ENCODE assay signal across 1 cellular context in the genomic region with DNA sequence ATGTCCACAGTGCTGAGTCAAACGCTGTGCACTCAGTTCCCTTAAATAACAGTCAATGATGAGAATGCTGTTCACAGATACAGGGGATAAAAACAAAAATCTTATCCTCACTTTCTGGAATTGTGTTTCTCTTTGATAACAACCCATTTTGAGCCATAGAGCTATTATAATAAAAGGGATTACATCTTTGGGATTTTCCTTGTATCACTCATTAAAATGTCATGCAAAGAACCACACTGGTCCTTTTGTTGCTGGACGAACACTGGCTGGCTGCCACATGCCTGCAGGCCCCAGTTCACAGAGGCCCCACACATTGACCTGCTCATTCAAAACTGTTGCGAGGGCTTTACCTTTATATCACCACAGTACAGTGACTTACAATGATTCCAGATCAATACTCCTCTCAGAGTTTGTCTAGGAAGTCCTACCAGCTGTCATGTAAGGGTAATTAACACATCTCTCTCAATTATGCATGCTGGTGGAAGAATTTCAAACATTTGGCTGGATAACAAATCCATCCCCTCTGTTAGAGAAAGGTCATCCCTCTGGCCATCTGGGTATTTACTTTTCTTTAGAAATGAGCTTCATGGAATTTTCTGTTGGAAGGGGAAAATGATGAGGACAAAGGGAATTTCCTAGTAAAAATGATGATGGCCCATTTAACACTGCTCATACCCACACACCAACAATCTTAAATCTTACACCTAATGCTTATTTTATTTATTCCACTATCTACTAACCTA.
TF ChIP-seq lines count a peak whose summit lies in the region.

No MANE protein-coding gene starts in this region.

TF ChIP-seq in HepG2, 621 proteins besides CTCF, POLR2A, EP300 and RAD21 (continued from another document and continues in another):
- TF ChIP-seq, protein P1, sequence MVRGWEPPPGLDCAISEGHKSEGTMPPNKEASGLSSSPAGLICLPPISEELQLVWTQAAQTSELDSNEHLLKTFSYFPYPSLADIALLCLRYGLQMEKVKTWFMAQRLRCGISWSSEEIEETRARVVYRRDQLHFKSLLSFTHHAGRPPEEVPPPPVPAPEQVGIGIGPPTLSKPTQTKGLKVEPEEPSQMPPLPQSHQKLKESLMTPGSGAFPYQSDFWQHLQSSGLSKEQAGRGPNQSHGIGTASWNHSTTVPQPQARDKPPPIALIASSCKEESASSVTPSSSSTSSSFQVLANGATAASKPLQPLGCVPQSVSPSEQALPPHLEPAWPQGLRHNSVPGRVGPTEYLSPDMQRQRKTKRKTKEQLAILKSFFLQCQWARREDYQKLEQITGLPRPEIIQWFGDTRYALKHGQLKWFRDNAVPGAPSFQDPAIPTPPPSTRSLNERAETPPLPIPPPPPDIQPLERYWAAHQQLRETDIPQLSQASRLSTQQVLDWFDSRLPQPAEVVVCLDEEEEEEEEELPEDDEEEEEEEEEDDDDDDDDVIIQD (CRISPR knock-in tag; IDR thresholded peaks at IDR 0.05; ENCODE audit: low read depth) = 0 out of 2 replicates have a peak, but pooled peaks have one; percentile 40
- TF ChIP-seq ZNF260 (CRISPR knock-in tag; IDR thresholded peaks at IDR 0.05; ENCODE audit: borderline replicate concordance, low read depth) = no peak
- no peak for TF ChIP-seq ZNF558 (CRISPR knock-in tag; IDR thresholded peaks at IDR 0.05; ENCODE audit: borderline replicate concordance)
- TF ChIP-seq PHF21A (CRISPR knock-in tag; IDR thresholded peaks at IDR 0.05) = peak; percentile 65; the same call in 1 of the 2 replicates
- no peak for TF ChIP-seq ZNF18 (CRISPR knock-in tag; IDR thresholded peaks at IDR 0.05; ENCODE audit: insufficient replicate concordance)
- no peak for TF ChIP-seq SP2 (CRISPR knock-in tag; IDR thresholded peaks at IDR 0.05)
- no peak for TF ChIP-seq MTA3 (CRISPR knock-in tag; IDR thresholded peaks at IDR 0.05)
- TF ChIP-seq KDM5B (CRISPR knock-in tag; IDR thresholded peaks at IDR 0.05; ENCODE audit: borderline replicate concordance) = no peak
- peak; percentile 73 for TF ChIP-seq ZFX (CRISPR knock-in tag; IDR thresholded peaks at IDR 0.05; ENCODE audit: low read depth)
- no peak for TF ChIP-seq SETDB1 (CRISPR knock-in tag; IDR thresholded peaks at IDR 0.05; ENCODE audit: borderline replicate concordance)
- TF ChIP-seq, protein P2, sequence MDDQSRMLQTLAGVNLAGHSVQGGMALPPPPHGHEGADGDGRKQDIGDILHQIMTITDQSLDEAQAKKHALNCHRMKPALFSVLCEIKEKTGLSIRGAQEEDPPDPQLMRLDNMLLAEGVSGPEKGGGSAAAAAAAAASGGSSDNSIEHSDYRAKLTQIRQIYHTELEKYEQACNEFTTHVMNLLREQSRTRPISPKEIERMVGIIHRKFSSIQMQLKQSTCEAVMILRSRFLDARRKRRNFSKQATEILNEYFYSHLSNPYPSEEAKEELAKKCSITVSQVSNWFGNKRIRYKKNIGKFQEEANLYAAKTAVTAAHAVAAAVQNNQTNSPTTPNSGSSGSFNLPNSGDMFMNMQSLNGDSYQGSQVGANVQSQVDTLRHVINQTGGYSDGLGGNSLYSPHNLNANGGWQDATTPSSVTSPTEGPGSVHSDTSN (CRISPR knock-in tag; IDR thresholded peaks at IDR 0.05; ENCODE audit: borderline replicate concordance) = no peak
- TF ChIP-seq ZNF746 (CRISPR knock-in tag; IDR thresholded peaks at IDR 0.05) = no peak
- TF ChIP-seq HOXA5 (CRISPR knock-in tag; IDR thresholded peaks at IDR 0.05) = no peak
- no peak for TF ChIP-seq ZNF44 (CRISPR knock-in tag; IDR thresholded peaks at IDR 0.05)
- TF ChIP-seq ATM (IDR thresholded peaks at IDR 0.05; ENCODE audit: borderline replicate concordance) = no peak
- TF ChIP-seq FLYWCH1 (CRISPR knock-in tag; IDR thresholded peaks at IDR 0.05) = no peak
- TF ChIP-seq ZNF280D (CRISPR knock-in tag; IDR thresholded peaks at IDR 0.05) = 0 out of 2 replicates have a peak, but pooled peaks have one; percentile 18
- no peak for TF ChIP-seq ARID2 (CRISPR knock-in tag; IDR thresholded peaks at IDR 0.05; ENCODE audit: borderline replicate concordance)
- no peak for TF ChIP-seq ZSCAN12 (CRISPR knock-in tag; IDR thresholded peaks at IDR 0.05)
- no peak for TF ChIP-seq TSC22D2 (CRISPR knock-in tag; IDR thresholded peaks at IDR 0.05; ENCODE audit: borderline replicate concordance)
- TF ChIP-seq RBAK (CRISPR knock-in tag; IDR thresholded peaks at IDR 0.05) = no peak
- 0 out of 2 replicates have a peak, but pooled peaks have one; percentile 28 for TF ChIP-seq SMYD3 (CRISPR knock-in tag; IDR thresholded peaks at IDR 0.05)
- TF ChIP-seq ZNF839 (CRISPR knock-in tag; IDR thresholded peaks at IDR 0.05; ENCODE audit: borderline replicate concordance) = no peak
- TF ChIP-seq CEBPZ (IDR thresholded peaks at IDR 0.05; ENCODE audit: low read length) = no peak
- peak; percentile 90 for TF ChIP-seq NR2F6 (IDR thresholded peaks at IDR 0.05)
- peak; percentile 79 for TF ChIP-seq NR2F6 (CRISPR knock-in tag; IDR thresholded peaks at IDR 0.05)
- no peak for TF ChIP-seq DR1 (CRISPR knock-in tag; IDR thresholded peaks at IDR 0.05)
- TF ChIP-seq ISL2 (CRISPR knock-in tag; IDR thresholded peaks at IDR 0.05) = peak; percentile 59; the same call in 1 of the 2 replicates
- TF ChIP-seq, protein P3, sequence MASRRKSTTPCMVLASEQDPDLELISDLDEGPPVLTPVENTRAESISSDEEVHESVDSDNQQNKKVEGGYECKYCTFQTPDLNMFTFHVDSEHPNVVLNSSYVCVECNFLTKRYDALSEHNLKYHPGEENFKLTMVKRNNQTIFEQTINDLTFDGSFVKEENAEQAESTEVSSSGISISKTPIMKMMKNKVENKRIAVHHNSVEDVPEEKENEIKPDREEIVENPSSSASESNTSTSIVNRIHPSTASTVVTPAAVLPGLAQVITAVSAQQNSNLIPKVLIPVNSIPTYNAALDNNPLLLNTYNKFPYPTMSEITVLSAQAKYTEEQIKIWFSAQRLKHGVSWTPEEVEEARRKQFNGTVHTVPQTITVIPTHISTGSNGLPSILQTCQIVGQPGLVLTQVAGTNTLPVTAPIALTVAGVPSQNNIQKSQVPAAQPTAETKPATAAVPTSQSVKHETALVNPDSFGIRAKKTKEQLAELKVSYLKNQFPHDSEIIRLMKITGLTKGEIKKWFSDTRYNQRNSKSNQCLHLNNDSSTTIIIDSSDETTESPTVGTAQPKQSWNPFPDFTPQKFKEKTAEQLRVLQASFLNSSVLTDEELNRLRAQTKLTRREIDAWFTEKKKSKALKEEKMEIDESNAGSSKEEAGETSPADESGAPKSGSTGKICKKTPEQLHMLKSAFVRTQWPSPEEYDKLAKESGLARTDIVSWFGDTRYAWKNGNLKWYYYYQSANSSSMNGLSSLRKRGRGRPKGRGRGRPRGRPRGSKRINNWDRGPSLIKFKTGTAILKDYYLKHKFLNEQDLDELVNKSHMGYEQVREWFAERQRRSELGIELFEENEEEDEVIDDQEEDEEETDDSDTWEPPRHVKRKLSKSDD (CRISPR knock-in tag; IDR thresholded peaks at IDR 0.05; ENCODE audit: low read depth) = no peak
- no peak for TF ChIP-seq AHR (CRISPR knock-in tag; IDR thresholded peaks at IDR 0.05)
- TF ChIP-seq NFE2 (CRISPR knock-in tag; IDR thresholded peaks at IDR 0.05) = no peak
- TF ChIP-seq LCORL (IDR thresholded peaks at IDR 0.05) = no peak
- peak; percentile 28; the same call in 1 of the 2 replicates for TF ChIP-seq LCORL (CRISPR knock-in tag; IDR thresholded peaks at IDR 0.05)
- TF ChIP-seq CREM (IDR thresholded peaks at IDR 0.05) = peak; percentile 35; the same call in 1 of the 2 replicates
- TF ChIP-seq CREM (CRISPR knock-in tag; IDR thresholded peaks at IDR 0.05) = no peak
- TF ChIP-seq, protein P4, sequence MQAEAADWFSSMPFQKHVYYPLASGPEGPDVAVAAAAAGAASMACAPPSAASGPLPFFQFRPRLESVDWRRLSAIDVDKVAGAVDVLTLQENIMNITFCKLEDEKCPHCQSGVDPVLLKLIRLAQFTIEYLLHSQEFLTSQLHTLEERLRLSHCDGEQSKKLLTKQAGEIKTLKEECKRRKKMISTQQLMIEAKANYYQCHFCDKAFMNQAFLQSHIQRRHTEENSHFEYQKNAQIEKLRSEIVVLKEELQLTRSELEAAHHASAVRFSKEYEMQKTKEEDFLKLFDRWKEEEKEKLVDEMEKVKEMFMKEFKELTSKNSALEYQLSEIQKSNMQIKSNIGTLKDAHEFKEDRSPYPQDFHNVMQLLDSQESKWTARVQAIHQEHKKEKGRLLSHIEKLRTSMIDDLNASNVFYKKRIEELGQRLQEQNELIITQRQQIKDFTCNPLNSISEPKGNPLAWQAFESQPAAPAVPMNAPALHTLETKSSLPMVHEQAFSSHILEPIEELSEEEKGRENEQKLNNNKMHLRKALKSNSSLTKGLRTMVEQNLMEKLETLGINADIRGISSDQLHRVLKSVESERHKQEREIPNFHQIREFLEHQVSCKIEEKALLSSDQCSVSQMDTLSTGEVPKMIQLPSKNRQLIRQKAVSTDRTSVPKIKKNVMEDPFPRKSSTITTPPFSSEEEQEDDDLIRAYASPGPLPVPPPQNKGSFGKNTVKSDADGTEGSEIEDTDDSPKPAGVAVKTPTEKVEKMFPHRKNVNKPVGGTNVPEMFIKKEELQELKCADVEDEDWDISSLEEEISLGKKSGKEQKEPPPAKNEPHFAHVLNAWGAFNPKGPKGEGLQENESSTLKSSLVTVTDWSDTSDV (CRISPR knock-in tag; IDR thresholded peaks at IDR 0.05) = no peak
- no peak for TF ChIP-seq JARID2 (CRISPR knock-in tag; IDR thresholded peaks at IDR 0.05; ENCODE audit: insufficient replicate concordance)
- TF ChIP-seq ZNF383 (CRISPR knock-in tag; IDR thresholded peaks at IDR 0.05; ENCODE audit: borderline replicate concordance) = no peak
- TF ChIP-seq NFE2L1 (CRISPR knock-in tag; IDR thresholded peaks at IDR 0.05; ENCODE audit: borderline replicate concordance) = no peak
- peak; percentile 77 for TF ChIP-seq SALL1 (CRISPR knock-in tag; IDR thresholded peaks at IDR 0.05)
